In the genomic region with DNA sequence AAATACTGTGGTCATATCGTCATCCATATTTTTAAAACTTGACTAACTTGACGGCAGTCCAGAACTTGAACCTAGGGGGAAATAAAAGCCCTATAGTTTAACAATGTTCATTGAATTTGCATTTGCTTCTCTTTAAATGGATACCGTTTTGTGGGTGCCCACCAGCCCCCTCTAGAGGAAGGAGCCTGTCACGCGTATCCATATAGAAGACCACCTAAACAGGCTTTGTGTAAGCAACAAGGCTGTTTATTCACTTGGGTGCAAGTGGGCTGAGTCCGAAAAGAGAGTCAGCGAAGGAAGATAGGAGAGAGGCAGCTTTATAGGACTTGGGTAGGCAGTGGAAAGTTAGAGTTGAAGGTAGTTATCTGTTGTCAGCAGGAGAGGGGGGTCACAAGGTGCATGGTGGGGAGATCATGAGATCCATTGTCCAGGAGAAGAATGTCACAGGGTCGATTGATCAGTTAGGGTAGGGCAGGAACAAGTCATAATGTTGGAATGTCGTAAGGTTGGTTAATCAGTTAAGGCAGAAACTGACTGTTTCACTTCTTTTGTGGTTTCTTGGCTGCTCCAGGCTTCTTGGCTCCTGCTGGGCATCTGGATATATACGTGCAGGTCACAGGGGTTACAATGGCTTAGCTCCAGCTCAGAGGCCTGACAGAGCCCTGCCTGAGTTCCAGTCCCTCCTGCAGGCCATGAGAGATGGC, we compare ENCODE assay signal across 1 cellular context.
TF ChIP-seq lines count a peak whose summit lies in the region.

No MANE protein-coding gene starts in this region.

TF ChIP-seq in K562, 482 proteins besides CTCF, POLR2A, EP300 and RAD21 (continued from another document and continues in another):
- TF ChIP-seq, protein P1, sequence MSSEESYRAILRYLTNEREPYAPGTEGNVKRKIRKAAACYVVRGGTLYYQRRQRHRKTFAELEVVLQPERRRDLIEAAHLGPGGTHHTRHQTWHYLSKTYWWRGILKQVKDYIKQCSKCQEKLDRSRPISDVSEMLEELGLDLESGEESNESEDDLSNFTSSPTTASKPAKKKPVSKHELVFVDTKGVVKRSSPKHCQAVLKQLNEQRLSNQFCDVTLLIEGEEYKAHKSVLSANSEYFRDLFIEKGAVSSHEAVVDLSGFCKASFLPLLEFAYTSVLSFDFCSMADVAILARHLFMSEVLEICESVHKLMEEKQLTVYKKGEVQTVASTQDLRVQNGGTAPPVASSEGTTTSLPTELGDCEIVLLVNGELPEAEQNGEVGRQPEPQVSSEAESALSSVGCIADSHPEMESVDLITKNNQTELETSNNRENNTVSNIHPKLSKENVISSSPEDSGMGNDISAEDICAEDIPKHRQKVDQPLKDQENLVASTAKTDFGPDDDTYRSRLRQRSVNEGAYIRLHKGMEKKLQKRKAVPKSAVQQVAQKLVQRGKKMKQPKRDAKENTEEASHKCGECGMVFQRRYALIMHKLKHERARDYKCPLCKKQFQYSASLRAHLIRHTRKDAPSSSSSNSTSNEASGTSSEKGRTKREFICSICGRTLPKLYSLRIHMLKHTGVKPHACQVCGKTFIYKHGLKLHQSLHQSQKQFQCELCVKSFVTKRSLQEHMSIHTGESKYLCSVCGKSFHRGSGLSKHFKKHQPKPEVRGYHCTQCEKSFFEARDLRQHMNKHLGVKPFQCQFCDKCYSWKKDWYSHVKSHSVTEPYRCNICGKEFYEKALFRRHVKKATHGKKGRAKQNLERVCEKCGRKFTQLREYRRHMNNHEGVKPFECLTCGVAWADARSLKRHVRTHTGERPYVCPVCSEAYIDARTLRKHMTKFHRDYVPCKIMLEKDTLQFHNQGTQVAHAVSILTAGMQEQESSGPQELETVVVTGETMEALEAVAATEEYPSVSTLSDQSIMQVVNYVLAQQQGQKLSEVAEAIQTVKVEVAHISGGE (CRISPR knock-in tag; IDR thresholded peaks at IDR 0.05), result no peak
- TF ChIP-seq ZNF75A (CRISPR knock-in tag; IDR thresholded peaks at IDR 0.05), result no peak
- TF ChIP-seq RUNX1 (IDR thresholded peaks at IDR 0.05; ENCODE audit: low read depth), result no peak
- TF ChIP-seq POLR2B (IDR thresholded peaks at IDR 0.05; ENCODE audit: low read depth, partially characterized antibody), result no peak
- TF ChIP-seq TAF9B (IDR thresholded peaks at IDR 0.05; ENCODE audit: partially characterized antibody), result no peak
- TF ChIP-seq, protein P2, sequence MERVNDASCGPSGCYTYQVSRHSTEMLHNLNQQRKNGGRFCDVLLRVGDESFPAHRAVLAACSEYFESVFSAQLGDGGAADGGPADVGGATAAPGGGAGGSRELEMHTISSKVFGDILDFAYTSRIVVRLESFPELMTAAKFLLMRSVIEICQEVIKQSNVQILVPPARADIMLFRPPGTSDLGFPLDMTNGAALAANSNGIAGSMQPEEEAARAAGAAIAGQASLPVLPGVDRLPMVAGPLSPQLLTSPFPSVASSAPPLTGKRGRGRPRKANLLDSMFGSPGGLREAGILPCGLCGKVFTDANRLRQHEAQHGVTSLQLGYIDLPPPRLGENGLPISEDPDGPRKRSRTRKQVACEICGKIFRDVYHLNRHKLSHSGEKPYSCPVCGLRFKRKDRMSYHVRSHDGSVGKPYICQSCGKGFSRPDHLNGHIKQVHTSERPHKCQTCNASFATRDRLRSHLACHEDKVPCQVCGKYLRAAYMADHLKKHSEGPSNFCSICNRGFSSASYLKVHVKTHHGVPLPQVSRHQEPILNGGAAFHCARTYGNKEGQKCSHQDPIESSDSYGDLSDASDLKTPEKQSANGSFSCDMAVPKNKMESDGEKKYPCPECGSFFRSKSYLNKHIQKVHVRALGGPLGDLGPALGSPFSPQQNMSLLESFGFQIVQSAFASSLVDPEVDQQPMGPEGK (CRISPR knock-in tag; IDR thresholded peaks at IDR 0.05; ENCODE audit: borderline replicate concordance), result no peak
- no peak for TF ChIP-seq IRF2 (CRISPR knock-in tag; IDR thresholded peaks at IDR 0.05)
- no peak for TF ChIP-seq ZNF41 (CRISPR knock-in tag; conservative IDR thresholded peaks at IDR 0.05)
- no peak for TF ChIP-seq HEY1 (CRISPR knock-in tag; IDR thresholded peaks at IDR 0.05; ENCODE audit: borderline replicate concordance)
- TF ChIP-seq ETV5 (CRISPR knock-in tag; IDR thresholded peaks at IDR 0.05; ENCODE audit: low read depth), result no peak
- TF ChIP-seq, protein P3, sequence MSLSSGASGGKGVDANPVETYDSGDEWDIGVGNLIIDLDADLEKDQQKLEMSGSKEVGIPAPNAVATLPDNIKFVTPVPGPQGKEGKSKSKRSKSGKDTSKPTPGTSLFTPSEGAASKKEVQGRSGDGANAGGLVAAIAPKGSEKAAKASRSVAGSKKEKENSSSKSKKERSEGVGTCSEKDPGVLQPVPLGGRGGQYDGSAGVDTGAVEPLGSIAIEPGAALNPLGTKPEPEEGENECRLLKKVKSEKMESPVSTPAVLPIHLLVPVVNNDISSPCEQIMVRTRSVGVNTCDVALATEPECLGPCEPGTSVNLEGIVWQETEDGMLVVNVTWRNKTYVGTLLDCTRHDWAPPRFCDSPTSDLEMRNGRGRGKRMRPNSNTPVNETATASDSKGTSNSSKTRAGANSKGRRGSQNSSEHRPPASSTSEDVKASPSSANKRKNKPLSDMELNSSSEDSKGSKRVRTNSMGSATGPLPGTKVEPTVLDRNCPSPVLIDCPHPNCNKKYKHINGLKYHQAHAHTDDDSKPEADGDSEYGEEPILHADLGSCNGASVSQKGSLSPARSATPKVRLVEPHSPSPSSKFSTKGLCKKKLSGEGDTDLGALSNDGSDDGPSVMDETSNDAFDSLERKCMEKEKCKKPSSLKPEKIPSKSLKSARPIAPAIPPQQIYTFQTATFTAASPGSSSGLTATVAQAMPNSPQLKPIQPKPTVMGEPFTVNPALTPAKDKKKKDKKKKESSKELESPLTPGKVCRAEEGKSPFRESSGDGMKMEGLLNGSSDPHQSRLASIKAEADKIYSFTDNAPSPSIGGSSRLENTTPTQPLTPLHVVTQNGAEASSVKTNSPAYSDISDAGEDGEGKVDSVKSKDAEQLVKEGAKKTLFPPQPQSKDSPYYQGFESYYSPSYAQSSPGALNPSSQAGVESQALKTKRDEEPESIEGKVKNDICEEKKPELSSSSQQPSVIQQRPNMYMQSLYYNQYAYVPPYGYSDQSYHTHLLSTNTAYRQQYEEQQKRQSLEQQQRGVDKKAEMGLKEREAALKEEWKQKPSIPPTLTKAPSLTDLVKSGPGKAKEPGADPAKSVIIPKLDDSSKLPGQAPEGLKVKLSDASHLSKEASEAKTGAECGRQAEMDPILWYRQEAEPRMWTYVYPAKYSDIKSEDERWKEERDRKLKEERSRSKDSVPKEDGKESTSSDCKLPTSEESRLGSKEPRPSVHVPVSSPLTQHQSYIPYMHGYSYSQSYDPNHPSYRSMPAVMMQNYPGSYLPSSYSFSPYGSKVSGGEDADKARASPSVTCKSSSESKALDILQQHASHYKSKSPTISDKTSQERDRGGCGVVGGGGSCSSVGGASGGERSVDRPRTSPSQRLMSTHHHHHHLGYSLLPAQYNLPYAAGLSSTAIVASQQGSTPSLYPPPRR (CRISPR knock-in tag; IDR thresholded peaks at IDR 0.05; ENCODE audit: borderline replicate concordance), result no peak
- peak; percentile 76 for TF ChIP-seq CBFA2T2 (conservative IDR thresholded peaks at IDR 0.05)
- no peak for TF ChIP-seq PHF8 (IDR thresholded peaks at IDR 0.05; ENCODE audit: borderline replicate concordance, low read length)
- no peak for TF ChIP-seq HNRNPL (IDR thresholded peaks at IDR 0.05; ENCODE audit: low read depth, low read length)
- TF ChIP-seq HMG20A (CRISPR knock-in tag; conservative IDR thresholded peaks at IDR 0.05), result no peak
- no peak for TF ChIP-seq SMAD1 (IDR thresholded peaks at IDR 0.05; ENCODE audit: low read depth, low read length, partially characterized antibody)
- TF ChIP-seq, protein P4, sequence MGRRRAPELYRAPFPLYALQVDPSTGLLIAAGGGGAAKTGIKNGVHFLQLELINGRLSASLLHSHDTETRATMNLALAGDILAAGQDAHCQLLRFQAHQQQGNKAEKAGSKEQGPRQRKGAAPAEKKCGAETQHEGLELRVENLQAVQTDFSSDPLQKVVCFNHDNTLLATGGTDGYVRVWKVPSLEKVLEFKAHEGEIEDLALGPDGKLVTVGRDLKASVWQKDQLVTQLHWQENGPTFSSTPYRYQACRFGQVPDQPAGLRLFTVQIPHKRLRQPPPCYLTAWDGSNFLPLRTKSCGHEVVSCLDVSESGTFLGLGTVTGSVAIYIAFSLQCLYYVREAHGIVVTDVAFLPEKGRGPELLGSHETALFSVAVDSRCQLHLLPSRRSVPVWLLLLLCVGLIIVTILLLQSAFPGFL (CRISPR knock-in tag; IDR thresholded peaks at IDR 0.05), result no peak
- TF ChIP-seq, protein P5, sequence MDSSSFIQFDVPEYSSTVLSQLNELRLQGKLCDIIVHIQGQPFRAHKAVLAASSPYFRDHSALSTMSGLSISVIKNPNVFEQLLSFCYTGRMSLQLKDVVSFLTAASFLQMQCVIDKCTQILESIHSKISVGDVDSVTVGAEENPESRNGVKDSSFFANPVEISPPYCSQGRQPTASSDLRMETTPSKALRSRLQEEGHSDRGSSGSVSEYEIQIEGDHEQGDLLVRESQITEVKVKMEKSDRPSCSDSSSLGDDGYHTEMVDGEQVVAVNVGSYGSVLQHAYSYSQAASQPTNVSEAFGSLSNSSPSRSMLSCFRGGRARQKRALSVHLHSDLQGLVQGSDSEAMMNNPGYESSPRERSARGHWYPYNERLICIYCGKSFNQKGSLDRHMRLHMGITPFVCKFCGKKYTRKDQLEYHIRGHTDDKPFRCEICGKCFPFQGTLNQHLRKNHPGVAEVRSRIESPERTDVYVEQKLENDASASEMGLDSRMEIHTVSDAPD (CRISPR knock-in tag; IDR thresholded peaks at IDR 0.05), result no peak
- no peak for TF ChIP-seq SMARCE1 (IDR thresholded peaks at IDR 0.05)
- TF ChIP-seq HOXB6 (CRISPR knock-in tag; IDR thresholded peaks at IDR 0.05; ENCODE audit: borderline replicate concordance), result no peak
- TF ChIP-seq, protein P6, sequence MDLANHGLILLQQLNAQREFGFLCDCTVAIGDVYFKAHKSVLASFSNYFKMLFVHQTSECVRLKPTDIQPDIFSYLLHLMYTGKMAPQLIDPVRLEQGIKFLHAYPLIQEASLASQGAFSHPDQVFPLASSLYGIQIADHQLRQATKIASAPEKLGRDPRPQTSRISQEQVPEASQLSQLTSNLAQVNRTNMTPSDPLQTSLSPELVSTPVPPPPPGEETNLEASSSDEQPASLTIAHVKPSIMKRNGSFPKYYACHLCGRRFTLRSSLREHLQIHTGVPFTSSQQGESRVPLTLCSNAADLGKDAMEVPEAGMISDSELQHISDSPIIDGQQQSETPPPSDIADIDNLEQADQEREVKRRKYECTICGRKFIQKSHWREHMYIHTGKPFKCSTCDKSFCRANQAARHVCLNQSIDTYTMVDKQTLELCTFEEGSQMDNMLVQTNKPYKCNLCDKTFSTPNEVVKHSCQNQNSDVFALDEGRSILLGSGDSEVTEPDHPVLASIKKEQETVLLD (IDR thresholded peaks at IDR 0.05), result peak; percentile 55; the same call in 1 of the 2 replicates
- TF ChIP-seq RBM22 (IDR thresholded peaks at IDR 0.05; ENCODE audit: low read depth, low read length, poor library complexity, severe bottlenecking), result no peak
- TF ChIP-seq, protein P7, sequence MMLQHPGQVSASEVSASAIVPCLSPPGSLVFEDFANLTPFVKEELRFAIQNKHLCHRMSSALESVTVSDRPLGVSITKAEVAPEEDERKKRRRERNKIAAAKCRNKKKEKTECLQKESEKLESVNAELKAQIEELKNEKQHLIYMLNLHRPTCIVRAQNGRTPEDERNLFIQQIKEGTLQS (IDR thresholded peaks at IDR 0.05), result no peak
- TF ChIP-seq, protein P7 (CRISPR knock-in tag; conservative IDR thresholded peaks at IDR 0.05), result no peak
- TF ChIP-seq, protein P8, sequence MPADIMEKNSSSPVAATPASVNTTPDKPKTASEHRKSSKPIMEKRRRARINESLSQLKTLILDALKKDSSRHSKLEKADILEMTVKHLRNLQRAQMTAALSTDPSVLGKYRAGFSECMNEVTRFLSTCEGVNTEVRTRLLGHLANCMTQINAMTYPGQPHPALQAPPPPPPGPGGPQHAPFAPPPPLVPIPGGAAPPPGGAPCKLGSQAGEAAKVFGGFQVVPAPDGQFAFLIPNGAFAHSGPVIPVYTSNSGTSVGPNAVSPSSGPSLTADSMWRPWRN (IDR thresholded peaks at IDR 0.05; ENCODE audit: low read depth), result no peak
- no peak for TF ChIP-seq ZNF217 (CRISPR knock-in tag; IDR thresholded peaks at IDR 0.05)
- TF ChIP-seq GABPA (tag; conservative IDR thresholded peaks at IDR 0.05; ENCODE audit: low read depth), result no peak
- no peak for TF ChIP-seq ZNF165 (CRISPR knock-in tag; IDR thresholded peaks at IDR 0.05; ENCODE audit: borderline replicate concordance)
- no peak for TF ChIP-seq ZFP30 (CRISPR knock-in tag; IDR thresholded peaks at IDR 0.05; ENCODE audit: borderline replicate concordance)
- TF ChIP-seq, protein P9, sequence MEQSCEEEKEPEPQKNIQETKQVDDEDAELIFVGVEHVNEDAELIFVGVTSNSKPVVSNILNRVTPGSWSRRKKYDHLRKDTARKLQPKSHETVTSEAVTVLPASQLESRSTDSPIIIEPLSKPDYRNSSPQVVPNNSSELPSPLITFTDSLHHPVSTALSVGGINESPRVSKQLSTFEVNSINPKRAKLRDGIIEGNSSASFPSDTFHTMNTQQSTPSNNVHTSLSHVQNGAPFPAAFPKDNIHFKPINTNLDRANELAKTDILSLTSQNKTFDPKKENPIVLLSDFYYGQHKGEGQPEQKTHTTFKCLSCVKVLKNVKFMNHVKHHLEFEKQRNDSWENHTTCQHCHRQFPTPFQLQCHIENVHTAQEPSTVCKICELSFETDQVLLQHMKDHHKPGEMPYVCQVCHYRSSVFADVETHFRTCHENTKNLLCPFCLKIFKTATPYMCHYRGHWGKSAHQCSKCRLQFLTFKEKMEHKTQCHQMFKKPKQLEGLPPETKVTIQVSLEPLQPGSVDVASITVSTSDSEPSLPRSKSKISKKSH (CRISPR knock-in tag; IDR thresholded peaks at IDR 0.05), result no peak
- TF ChIP-seq HDAC1 (IDR thresholded peaks at IDR 0.05), result 0 out of 4 replicates have a peak, but pooled peaks have one; percentile 12 to 65
- TF ChIP-seq TBL1XR1 (IDR thresholded peaks at IDR 0.05; ENCODE audit: low read length in 2 of 2), result no peak
- no peak for TF ChIP-seq ZKSCAN3 (CRISPR knock-in tag; IDR thresholded peaks at IDR 0.05)
- TF ChIP-seq BRD4 (IDR thresholded peaks at IDR 0.05), result no peak
